ENCODE assay signal across 11 cellular contexts in the genomic region with DNA sequence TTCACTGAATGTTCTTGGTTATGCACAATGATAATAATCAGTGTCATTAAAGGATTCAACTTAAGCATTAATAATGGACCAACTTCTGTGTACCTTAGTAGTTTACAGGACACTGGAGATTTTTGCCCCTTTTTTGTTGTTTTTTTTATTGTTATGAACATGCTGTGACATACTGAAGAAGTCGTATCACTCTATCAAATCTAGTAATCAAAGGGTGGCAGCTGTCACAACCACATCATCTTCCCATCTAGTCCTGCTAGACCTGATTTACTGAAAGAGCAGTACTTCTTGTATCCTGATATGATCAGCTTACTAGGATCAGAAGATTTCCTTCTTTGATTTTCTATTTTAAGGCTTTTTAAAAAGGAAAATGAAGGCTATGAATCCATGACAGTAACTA.
"Had no signal": no experiment of that assay in that cellular context is flagged by ENCODE, and none has a peak within 500 bp of the region (broad histone marks: within the 10 kb centered on the region; RNA-seq: fewer than 3 reads in every experiment).

No MANE protein-coding gene starts in this region.

- ATAC-seq: activated naive CD4-positive, alpha-beta T cell treated with anti-CD3 and anti-CD28 coated beads, Interleukin-2, amount 50 U/mL, for 72 hours; activated naive CD8-positive, alpha-beta T cell treated with anti-CD3 and anti-CD28 coated beads, Interleukin-2, amount 50 U/mL, for 24 hours; activated T-cell treated with anti-CD3 and anti-CD28 coated beads, Interleukin-2, amount 50 U/mL, for 4 hours; activated T-cell treated with anti-CD3 and anti-CD28 coated beads, Interleukin-2, amount 50 U/mL, for 72 hours; activated T-helper 17 cell treated with anti-CD3 and anti-CD28 coated beads, Interleukin-2, amount 50 U/mL, for 72 hours; body of pancreas had no signal

- H3K9me3 ChIP-seq: adrenal gland, ascending aorta, body of pancreas, breast epithelium had no signal

- H3K36me3 ChIP-seq: adrenal gland, ascending aorta, brain microvascular endothelial cell, breast epithelium, cardiac muscle cell had no signal

- H3K27me3 ChIP-seq: adrenal gland, ascending aorta, body of pancreas, brain microvascular endothelial cell, breast epithelium, cardiac muscle cell had no signal

- H3K4me3 ChIP-seq: adrenal gland, ascending aorta, body of pancreas, breast epithelium, cardiac muscle cell had no signal

- H3K27ac ChIP-seq: adrenal gland, ascending aorta, body of pancreas, brain microvascular endothelial cell, breast epithelium, cardiac muscle cell had no signal
